Comparison of ENCODE assay signal across 27 cellular contexts in genomic region chr18:51637881-51638280, GRCh38.
"Had no signal": no experiment of that assay in that cellular context is flagged by ENCODE, and none has a peak within 500 bp of the region (broad histone marks: within the 10 kb centered on the region; RNA-seq: fewer than 3 reads in every experiment).

No MANE protein-coding gene starts in this region.

- H3K4me1 Mint-ChIP-seq: stimulated activated effector memory CD8-positive, alpha-beta T cell treated with anti-CD3 and anti-CD28 coated beads, Interleukin-12 subunit alpha, Interleukin-12 subunit beta, amount 100 ng/mL, for 72 hours; stimulated activated memory B cell treated with anti-CD40 and anti-IgM and Interleukin-4, amounts not matched to agents 10 μg/mL and 1 μg/mL and 100 μg/mL, for 72 hours; stimulated activated naive B cell treated with anti-CD40 and anti-IgM and Interleukin-4, amounts not matched to agents 10 μg/mL and 1 μg/mL and 100 μg/mL, for 72 hours; stimulated activated naive CD8-positive, alpha-beta T cell treated with anti-CD3 and anti-CD28 coated beads, Interleukin-15, amount 100 ng/mL, for 72 hours had no signal

- ATAC-seq: stimulated activated effector memory CD8-positive, alpha-beta T cell treated with anti-CD3 and anti-CD28 coated beads, Interleukin-12 subunit alpha, Interleukin-12 subunit beta, amount 100 ng/mL, for 72 hours; stimulated activated memory B cell treated with anti-CD40 and anti-IgM and Interleukin-4, amounts not matched to agents 10 μg/mL and 1 μg/mL and 100 μg/mL, for 72 hours; stimulated activated naive B cell treated with anti-CD40 and anti-IgM and Interleukin-4, amounts not matched to agents 10 μg/mL and 1 μg/mL and 100 μg/mL, for 72 hours; stimulated activated naive CD8-positive, alpha-beta T cell treated with anti-CD3 and anti-CD28 coated beads, Interleukin-15, amount 100 ng/mL, for 72 hours; stimulated activated naive CD8-positive, alpha-beta T cell treated with anti-CD3 and anti-CD28 coated beads, Interleukin-15, Interleukin-2, amounts not matched to agents 100 U/mL and 50 U/mL, for 24 hours had no signal

- H3K27ac ChIP-seq: stomach, suprapubic skin, testis, thoracic aorta, thyroid gland, tibial artery, tibial nerve, transverse colon, upper lobe of left lung, uterus, vagina had no signal

- H3K9me3 ChIP-seq: suprapubic skin, testis, thoracic aorta, thyroid gland, tibial artery, tibial nerve, transverse colon, upper lobe of left lung, uterus, vagina had no signal

- H3K27me3 Mint-ChIP-seq: stimulated activated memory B cell treated with anti-CD40 and anti-IgM and Interleukin-4, amounts not matched to agents 10 μg/mL and 1 μg/mL and 100 μg/mL, for 72 hours; stimulated activated naive CD8-positive, alpha-beta T cell treated with anti-CD3 and anti-CD28 coated beads, Interleukin-15, Interleukin-2, amounts not matched to agents 100 ng/mL and 50 ng/mL, for 24 hours; type B pancreatic cell had no signal

- DNase-seq: stimulated activated CD4-positive, alpha-beta T cell treated with anti-CD3 and anti-CD28 coated beads, Interleukin-2, amount 100 ng/mL, for 48 hours; stimulated activated CD4-positive, alpha-beta T cell treated with anti-CD3 and anti-CD28 coated beads, Interleukin-4, amount 100 ng/mL, for 1 hour; stimulated activated CD4-positive, alpha-beta T cell treated with anti-CD3 and anti-CD28 coated beads, Interleukin-4, amount 100 ng/mL, for 24 hours; stimulated activated CD4-positive, alpha-beta T cell treated with anti-CD3 and anti-CD28 coated beads, Interleukin-4, amount 100 ng/mL, for 4 hours; stimulated activated CD8-positive, alpha-beta memory T cell treated with anti-CD3 and anti-CD28 coated beads, Interleukin-4, amount 100 ng/mL, for 48 hours; stimulated activated naive B cell treated with anti-CD40 and anti-IgM and Interleukin-4, amounts not matched to agents 10 μg/mL and 1 μg/mL and 100 μg/mL, for 72 hours; stimulated activated naive CD4-positive, alpha-beta T cell; stimulated activated naive CD4-positive, alpha-beta T cell treated with Interleukin-2 at 50 U/mL for 16 hours; stimulated activated naive CD8-positive, alpha-beta T cell treated with anti-CD3 and anti-CD28 coated beads, Interleukin-15, amount 100 ng/mL, for 72 hours; stimulated activated naive CD8-positive, alpha-beta T cell treated with anti-CD3 and anti-CD28 coated beads, Interleukin-15, Interleukin-2, amounts not matched to agents 100 U/mL and 50 U/mL, for 24 hours; stomach; substantia nigra; testis; thyroid gland; tibial artery; transverse colon; trophoblast cell; upper lobe of left lung; uterus had no signal

- H3K27me3 ChIP-seq: stomach, suprapubic skin, testis, thyroid gland, tibial artery, tibial nerve, transverse colon, upper lobe of left lung, uterus, vagina had no signal

- H3K36me3 Mint-ChIP-seq: stimulated activated effector memory CD8-positive, alpha-beta T cell treated with anti-CD3 and anti-CD28 coated beads, Interleukin-12 subunit alpha, Interleukin-12 subunit beta, amount 100 ng/mL, for 72 hours; stimulated activated memory B cell treated with anti-CD40 and anti-IgM and Interleukin-4, amounts not matched to agents 10 μg/mL and 1 μg/mL and 100 μg/mL, for 72 hours; stimulated activated naive B cell treated with anti-CD40 and anti-IgM and Interleukin-4, amounts not matched to agents 10 μg/mL and 1 μg/mL and 100 μg/mL, for 72 hours; type B pancreatic cell had no signal

- H3K4me3 ChIP-seq: stomach, suprapubic skin, testis, thoracic aorta, thyroid gland, tibial artery, tibial nerve, transverse colon, upper lobe of left lung, uterus, vagina had no signal

- H3K4me1 ChIP-seq: stomach, suprapubic skin, testis, thyroid gland, tibial artery, tibial nerve, transverse colon, upper lobe of left lung, uterus, vagina had no signal

- H3K27ac Mint-ChIP-seq: stimulated activated effector memory CD8-positive, alpha-beta T cell treated with anti-CD3 and anti-CD28 coated beads, Interleukin-12 subunit alpha, Interleukin-12 subunit beta, amount 100 ng/mL, for 72 hours; stimulated activated memory B cell treated with anti-CD40 and anti-IgM and Interleukin-4, amounts not matched to agents 10 μg/mL and 1 μg/mL and 100 μg/mL, for 72 hours; stimulated activated naive B cell treated with anti-CD40 and anti-IgM and Interleukin-4, amounts not matched to agents 10 μg/mL and 1 μg/mL and 100 μg/mL, for 72 hours; stimulated activated naive CD8-positive, alpha-beta T cell treated with anti-CD3 and anti-CD28 coated beads, Interleukin-15, amount 100 ng/mL, for 72 hours; stimulated activated naive CD8-positive, alpha-beta T cell treated with anti-CD3 and anti-CD28 coated beads, Interleukin-15, Interleukin-2, amounts not matched to agents 100 ng/mL and 50 ng/mL, for 24 hours; type B pancreatic cell had no signal

- H3K4me3 Mint-ChIP-seq: stimulated activated effector memory CD8-positive, alpha-beta T cell treated with anti-CD3 and anti-CD28 coated beads, Interleukin-12 subunit alpha, Interleukin-12 subunit beta, amount 100 ng/mL, for 72 hours; stimulated activated memory B cell treated with anti-CD40 and anti-IgM and Interleukin-4, amounts not matched to agents 10 μg/mL and 1 μg/mL and 100 μg/mL, for 72 hours; stimulated activated naive B cell treated with anti-CD40 and anti-IgM and Interleukin-4, amounts not matched to agents 10 μg/mL and 1 μg/mL and 100 μg/mL, for 72 hours; stimulated activated naive CD8-positive, alpha-beta T cell treated with anti-CD3 and anti-CD28 coated beads, Interleukin-15, amount 100 ng/mL, for 72 hours; stimulated activated naive CD8-positive, alpha-beta T cell treated with anti-CD3 and anti-CD28 coated beads, Interleukin-15, Interleukin-2, amounts not matched to agents 100 ng/mL and 50 ng/mL, for 24 hours; type B pancreatic cell had no signal

- H3K36me3 ChIP-seq: stomach, suprapubic skin, thoracic aorta, thyroid gland, tibial artery, tibial nerve, transverse colon, upper lobe of left lung, uterus, vagina had no signal
